ENCODE assay signal across 14 cellular contexts in genomic region chr6:75286955-75287354, GRCh38. TPM values are rescaled to one million over a fixed set of nuclear protein-coding genes. Genes with fewer than 3 reads are reported as not detected.
DNase-seq lines count a peak whose midpoint lies in the region; ATAC-seq and TF ChIP-seq lines count a peak whose summit lies in the region.
"Had no signal": no experiment of that assay in that cellular context is flagged by ENCODE, and none has a peak within 500 bp of the region (broad histone marks: within the 10 kb centered on the region; RNA-seq: fewer than 3 reads in every experiment).

No MANE protein-coding gene starts in this region.

- no peaks in the 10 kb centered on the region for H3K9me3 Mint-ChIP-seq in activated CD4-positive, alpha-beta T cell treated with anti-CD3 and anti-CD28 coated beads, Interleukin-2, amount 10 ng/mL, durations not matched to agents 24 days and 14 days
- no peaks in the 10 kb centered on the region for H3K9me3 Mint-ChIP-seq in activated CD4-positive, alpha-beta memory T cell treated with anti-CD3 and anti-CD28 coated beads, Interleukin-2, amount 10 ng/mL, durations not matched to agents 7 days and 5 days
- no peaks in the 10 kb centered on the region for H3K9me3 Mint-ChIP-seq in natural killer cell

- peaks cover 3% of the 10 kb centered on the region for H3K36me3 Mint-ChIP-seq in activated CD4-positive, alpha-beta T cell treated with anti-CD3 and anti-CD28 coated beads, Interleukin-2, amount 10 ng/mL, durations not matched to agents 24 days and 14 days (ENCODE audit: low read depth)
- H3K36me3 Mint-ChIP-seq in activated CD4-positive, alpha-beta memory T cell treated with anti-CD3 and anti-CD28 coated beads, Interleukin-2, amount 10 ng/mL, durations not matched to agents 7 days and 5 days (ENCODE audit: low read depth), result peaks cover 19% of the 10 kb centered on the region
- H3K36me3 Mint-ChIP-seq in natural killer cell, result no peaks in the 10 kb centered on the region

- no peak overlapping the region for H3K27ac Mint-ChIP-seq in activated CD4-positive, alpha-beta T cell treated with anti-CD3 and anti-CD28 coated beads, Interleukin-2, amount 10 ng/mL, durations not matched to agents 24 days and 14 days
- peak overlapping the region; percentile 40 for H3K27ac Mint-ChIP-seq in activated CD4-positive, alpha-beta memory T cell treated with anti-CD3 and anti-CD28 coated beads, Interleukin-2, amount 10 ng/mL, durations not matched to agents 7 days and 5 days
- H3K27ac Mint-ChIP-seq in natural killer cell, result no peak overlapping the region

- peaks cover 27% of the 10 kb centered on the region for H3K4me1 Mint-ChIP-seq in activated CD4-positive, alpha-beta T cell treated with anti-CD3 and anti-CD28 coated beads, Interleukin-2, amount 10 ng/mL, durations not matched to agents 24 days and 14 days
- H3K4me1 Mint-ChIP-seq in activated CD4-positive, alpha-beta memory T cell treated with anti-CD3 and anti-CD28 coated beads, Interleukin-2, amount 10 ng/mL, durations not matched to agents 7 days and 5 days, result peaks cover 40% of the 10 kb centered on the region
- peaks cover 17 to 18% of the 10 kb centered on the region in 2 donors for H3K4me1 Mint-ChIP-seq in natural killer cell

- peak overlapping the region; percentile 10 for H3K4me3 Mint-ChIP-seq in activated CD4-positive, alpha-beta T cell treated with anti-CD3 and anti-CD28 coated beads, Interleukin-2, amount 10 ng/mL, durations not matched to agents 24 days and 14 days
- H3K4me3 Mint-ChIP-seq in activated CD4-positive, alpha-beta memory T cell treated with anti-CD3 and anti-CD28 coated beads, Interleukin-2, amount 10 ng/mL, durations not matched to agents 7 days and 5 days, result no peak overlapping the region
- peak overlapping the region; percentile 62 for H3K4me3 Mint-ChIP-seq in natural killer cell

- intact Hi-C loops in activated CD4-positive, alpha-beta T cell treated with anti-CD3 and anti-CD28 coated beads, Interleukin-2, amount 10 ng/mL, durations not matched to agents 24 days and 14 days (cut with micrococcal nuclease), result no loop called here
- intact Hi-C loops in natural killer cell (cut with micrococcal nuclease) (no loop called here), sigmoid colon (cut with DNase I) (loop anchor here (5.0 kb wide), 1 partner anchor 205 kb away; the partner anchor contains the start of gene FILIP1)

- peak overlapping the region; percentile 92; the same call in 1 of the 2 replicates for H3K4me3 ChIP-seq in GM12865 (ENCODE audit: low read depth, low read length)
- H3K4me3 ChIP-seq in sigmoid colon, result no peak overlapping the region
- H3K4me3 ChIP-seq: ascending aorta, tibial nerve had no signal

- 90 to 97% methylated on average over 2 of the region's 2 CpGs for WGBS in sigmoid colon, 2 donors

- H3K27ac ChIP-seq in sigmoid colon, result no peak overlapping the region
- H3K27ac ChIP-seq: ascending aorta, tibial nerve had no signal

- POLR2A ChIA-PET in activated CD4-positive, alpha-beta memory T cell treated with anti-CD3 and anti-CD28 coated beads, Interleukin-2, amount 10 ng/mL, durations not matched to agents 7 days and 5 days (lab: Charles Lee), result no interaction called here

- no peaks in the 10 kb centered on the region for H3K9me3 ChIP-seq in sigmoid colon
- H3K9me3 ChIP-seq: ascending aorta, tibial nerve had no signal

- TF ChIP-seq EP300 in sigmoid colon (IDR thresholded peaks at IDR 0.05), result no peak

- H3K36me3 ChIP-seq in sigmoid colon, result no peaks in the 10 kb centered on the region
- H3K36me3 ChIP-seq: ascending aorta, tibial nerve had no signal

- DNase-seq in activated CD4-positive, alpha-beta T cell treated with anti-CD3 and anti-CD28 coated beads, Interleukin-2, amount 10 ng/mL, durations not matched to agents 24 days and 14 days, result no peak
- no peak for DNase-seq in activated CD4-positive, alpha-beta T cell treated with anti-CD3 and anti-CD28 coated beads, Interleukin-2, amount 50 U/mL, for 4 hours
- DNase-seq in GM12865 (ENCODE audit: low read depth) (no peak), natural killer cell (no peak), NCI-H524 (lab: John Stamatoyannopoulos, UW) (no peak), sigmoid colon (no peak), UCSD-AML1 (lab: John Stamatoyannopoulos, UW; ENCODE audit: unreplicated experiment) (no peak)
- DNase-seq in activated CD4-positive, alpha-beta memory T cell treated with anti-CD3 and anti-CD28 coated beads, Interleukin-2, amount 10 ng/mL, durations not matched to agents 7 days and 5 days, result no peak
- DNase-seq: activated CD4-positive, CD25-positive, alpha-beta regulatory T cell; GOT3; NCI-H2029; stimulated activated CD4-positive, alpha-beta T cell treated with anti-CD3 and anti-CD28 coated beads, Interleukin-4, amount 100 ng/mL, for 24 hours had no signal

- ATAC-seq in natural killer cell, result no peak

- peaks cover 0 to 35% (median 18%) of the 10 kb centered on the region in 4 donors for H3K4me1 ChIP-seq in sigmoid colon

- CTCF ChIA-PET in activated CD4-positive, alpha-beta memory T cell treated with anti-CD3 and anti-CD28 coated beads, Interleukin-2, amount 10 ng/mL, durations not matched to agents 7 days and 5 days (lab: Charles Lee), result no interaction called here

- H3K27me3 Mint-ChIP-seq in activated CD4-positive, alpha-beta T cell treated with anti-CD3 and anti-CD28 coated beads, Interleukin-2, amount 10 ng/mL, durations not matched to agents 24 days and 14 days, result no peaks in the 10 kb centered on the region
- no peaks in the 10 kb centered on the region for H3K27me3 Mint-ChIP-seq in activated CD4-positive, alpha-beta memory T cell treated with anti-CD3 and anti-CD28 coated beads, Interleukin-2, amount 10 ng/mL, durations not matched to agents 7 days and 5 days
- no peaks in the 10 kb centered on the region for H3K27me3 Mint-ChIP-seq in natural killer cell (ENCODE audit: low read depth in 2 of 2)

- H3K27me3 ChIP-seq in sigmoid colon, result no peaks in the 10 kb centered on the region
- H3K27me3 ChIP-seq: ascending aorta, tibial nerve had no signal

- TF ChIP-seq POLR2A in sigmoid colon (IDR thresholded peaks at IDR 0.05), result no peak

- TF ChIP-seq CTCF in GM12865 (IDR thresholded peaks at IDR 0.05; ENCODE audit: insufficient read depth, low read depth, low read length, missing control alignments), result no peak
- no peak for TF ChIP-seq CTCF in natural killer cell (IDR thresholded peaks at IDR 0.05)
- TF ChIP-seq CTCF in sigmoid colon (IDR thresholded peaks at IDR 0.05), result no peak

RNA-seq across cellular contexts. Expression of gene TMEM30A, which starts 2.4 kb away (rescaled TPM):
- 57.0 and 60.5 TPM in 2 replicates for total RNA-seq in activated CD4-positive, alpha-beta T cell treated with anti-CD3 and anti-CD28 coated beads, Interleukin-2, amount 10 ng/mL, durations not matched to agents 24 days and 14 days
- total RNA-seq in activated CD4-positive, alpha-beta memory T cell treated with anti-CD3 and anti-CD28 coated beads, Interleukin-2, amount 10 ng/mL, durations not matched to agents 7 days and 5 days, result 10 to 100 TPM; 60.1 to 60.4 TPM
- total RNA-seq in natural killer cell, result 10 to 100 TPM; 43.8 to 72.0 (median 60.7) TPM
- total RNA-seq in sigmoid colon, result 10 to 100 TPM; 69.5 to 95.6 (median 92.6) TPM
- 10 to 100 TPM; 10.8 to 45.4 (median 16.6) TPM for polyA plus RNA-seq in sigmoid colon

RNA-seq across cellular contexts. Expression of gene COX7A2, which starts 43.4 kb away (rescaled TPM):
- 490 and 538 TPM in 2 replicates for total RNA-seq in activated CD4-positive, alpha-beta T cell treated with anti-CD3 and anti-CD28 coated beads, Interleukin-2, amount 10 ng/mL, durations not matched to agents 24 days and 14 days
- 100 to 1,000 TPM; 469 to 471 TPM for total RNA-seq in activated CD4-positive, alpha-beta memory T cell treated with anti-CD3 and anti-CD28 coated beads, Interleukin-2, amount 10 ng/mL, durations not matched to agents 7 days and 5 days
- total RNA-seq in natural killer cell (100 to 1,000 TPM; 161 to 215 (median 166) TPM), sigmoid colon (1,000 to 10,000 TPM in 1 of 4 donors, 100 to 1,000 TPM in 3; 419 to 3,086 (median 644) TPM)
- polyA plus RNA-seq in sigmoid colon, result 1,000 to 10,000 TPM in 2 of 3 donors, 100 to 1,000 TPM in 1; 948 to 2,470 (median 1,191) TPM
